8 cellular contexts compared by ENCODE assay signal in genomic region chr17:74744714-74745547, GRCh38. TPM values are rescaled to one million over a fixed set of nuclear protein-coding genes. Genes with fewer than 3 reads are reported as not detected.
A peak's percentile ranks its signal among the peaks of the same experiment; 100 is the strongest.
DNase-seq lines count a peak whose midpoint lies in the region; ATAC-seq and TF ChIP-seq lines count a peak whose summit lies in the region.

No MANE protein-coding gene starts in this region.

- DNase-seq in SKM-1 treated with dmso at 0.1 percent for 144 hours (lab: John Stamatoyannopoulos, UW; ENCODE audit: unreplicated experiment) (peak; percentile 25), SKM-1 (lab: John Stamatoyannopoulos, UW; ENCODE audit: unreplicated experiment) (no peak), NCI-H2196 (lab: John Stamatoyannopoulos, UW; ENCODE audit: unreplicated experiment) (peak; percentile 76), dermis blood vessel endothelial cell (peak; percentile 78), lower leg skin (ENCODE audit: low spot score in 2 of 2) (peak; percentile 88 to 97)
- peak; percentile 82 for DNase-seq in activated CD4-positive, alpha-beta T cell treated with anti-CD3 and anti-CD28 coated beads, Interleukin-2, amount 50 U/mL, for 1 hour
- DNase-seq in stimulated activated CD4-positive, alpha-beta T cell treated with anti-CD3 and anti-CD28 coated beads, Interleukin-4, amount 100 ng/mL, for 48 hours (ENCODE audit: low read depth in 2 of 2): peak; percentile 79 to 83

- no peak for TF ChIP-seq POLR2A in lower leg skin (IDR thresholded peaks at IDR 0.05)

- no peak overlapping the region for H3K4me3 ChIP-seq in lower leg skin (ENCODE audit: low read depth, poor library complexity, severe bottlenecking)

- no peak for ATAC-seq in GM19395 (IDR thresholded peaks at IDR 0.05; ENCODE audit: unreplicated experiment)

- TF ChIP-seq CTCF in lower leg skin (IDR thresholded peaks at IDR 0.05): peak in 1 of 3 donors; percentile 98

- intact Hi-C loops in lower leg skin (cut with DNase I; ENCODE audit: low total_unique reads): loop anchor here (10.0 kb wide), 1 partner anchor 120 kb away; no protein-coding TSS in a partner anchor

- 23 to 27% methylated on average over 17 to 23 of the region's 24 CpGs for WGBS in lower leg skin, 2 donors

RNA-seq across cellular contexts. Expression of gene NHERF1, which starts 3.5 kb away (rescaled TPM):
- total RNA-seq in dermis blood vessel endothelial cell: 10.4 and 22.5 TPM in 2 replicates
- total RNA-seq in lower leg skin: 10 to 100 TPM; 47.6 to 67.7 (median 58.6) TPM

RNA-seq across cellular contexts. Expression of gene RAB37, which starts 7.9 kb away (rescaled TPM):
- total RNA-seq in dermis blood vessel endothelial cell (0.17 and 0.37 TPM in 2 replicates), lower leg skin (1 to 10 TPM in 1 of 4 donors, under 1 TPM in 1, not detected in 2; 0.57 to 1.7 TPM)

RNA-seq across cellular contexts. Expression of gene NAT9, which starts 31.2 kb away (rescaled TPM):
- total RNA-seq in dermis blood vessel endothelial cell (29.9 and 37.6 TPM in 2 replicates), lower leg skin (10 to 100 TPM; 14.3 to 26.6 (median 18.1) TPM)

RNA-seq across cellular contexts. Expression of gene CD300LF, which starts 32.2 kb away (rescaled TPM):
- total RNA-seq in dermis blood vessel endothelial cell: not detected in 2 replicates
- total RNA-seq in lower leg skin: under 1 TPM in 2 of 4 donors, not detected in 2; 0.13 to 0.27 TPM
